Comparison of ENCODE assay signal across 1 cellular context in genomic region chr3:160179403-160179802, GRCh38.
TF ChIP-seq lines count a peak whose summit lies in the region.

No MANE protein-coding gene starts in this region.

TF ChIP-seq in HEK293, 187 proteins besides CTCF, POLR2A, EP300 and RAD21 (continued from another document):
- TF ChIP-seq ZBTB11 (tag by site-specific recombination; conservative IDR thresholded peaks at IDR 0.05; ENCODE audit: low read depth) (peak; percentile 82), ZNF518A (tag by site-specific recombination; conservative IDR thresholded peaks at IDR 0.05; ENCODE audit: low read depth) (peak; percentile 88), ZNF404 (tag by site-specific recombination; IDR thresholded peaks at IDR 0.05) (peak; percentile 66; the same call in 1 of the 2 replicates), AEBP2 (tag by site-specific recombination; IDR thresholded peaks at IDR 0.05; ENCODE audit: borderline replicate concordance) (0 out of 2 replicates have a peak, but pooled peaks have one; percentile 18), REST (tag by site-specific recombination; IDR thresholded peaks at IDR 0.05) (peak; percentile 67; the same call in 1 of the 2 replicates), BCL11B (tag by site-specific recombination; IDR thresholded peaks at IDR 0.05; ENCODE audit: low read depth) (0 out of 2 replicates have a peak, but pooled peaks have one; percentile 42), ZNF623 (tag by site-specific recombination; IDR thresholded peaks at IDR 0.05) (peak; percentile 67), ZNF501 (tag by site-specific recombination; IDR thresholded peaks at IDR 0.05) (peak; percentile 49; the same call in 1 of the 2 replicates)
